In the genomic region with DNA sequence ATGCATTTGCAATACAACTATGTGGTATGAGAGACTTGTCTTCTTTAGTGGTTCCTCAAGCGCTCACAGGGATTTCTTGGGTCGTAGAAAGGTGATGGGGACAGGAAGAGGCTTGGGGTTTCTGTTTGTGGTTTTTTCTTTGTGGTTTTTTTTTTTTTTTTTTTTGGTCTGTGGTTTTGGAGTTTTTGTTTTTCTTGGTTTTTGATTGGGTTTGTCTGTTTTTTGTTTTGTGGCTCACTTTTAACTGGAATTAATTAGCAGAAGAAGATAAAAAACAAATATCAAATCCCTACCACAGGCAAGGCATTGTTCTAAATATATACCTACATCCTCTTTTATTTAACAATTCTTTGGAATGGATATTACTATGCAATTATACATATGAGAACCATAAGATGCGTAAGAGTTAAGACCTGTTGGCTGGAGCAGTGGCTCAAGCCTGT, we compare ENCODE assay signal across 1 cellular context.
A peak's percentile ranks its signal among the peaks of the same experiment; 100 is the strongest.
TF ChIP-seq lines count a peak whose summit lies in the region.

No MANE protein-coding gene starts in this region.

TF ChIP-seq in K562, 482 proteins besides CTCF, POLR2A, EP300 and RAD21 (continued from another document):
- TF ChIP-seq ZNF318 (IDR thresholded peaks at IDR 0.05; ENCODE audit: borderline replicate concordance in 1 of 2, low read depth in 1 of 2): peak in 1 of 2 experiments; percentile 48; a peak in 1 of 4 replicates
- peak in 1 of 2 experiments; percentile 33 for TF ChIP-seq AFF1 (IDR thresholded peaks at IDR 0.05; ENCODE audit: low read depth in 1 of 2, partially characterized antibody in 2 of 2)
- no peak for TF ChIP-seq ARID3A (IDR thresholded peaks at IDR 0.05; ENCODE audit: borderline replicate concordance, low read depth, low read length)
- TF ChIP-seq IFI16 (CRISPR knock-in tag; IDR thresholded peaks at IDR 0.05): no peak
- TF ChIP-seq, protein P1, sequence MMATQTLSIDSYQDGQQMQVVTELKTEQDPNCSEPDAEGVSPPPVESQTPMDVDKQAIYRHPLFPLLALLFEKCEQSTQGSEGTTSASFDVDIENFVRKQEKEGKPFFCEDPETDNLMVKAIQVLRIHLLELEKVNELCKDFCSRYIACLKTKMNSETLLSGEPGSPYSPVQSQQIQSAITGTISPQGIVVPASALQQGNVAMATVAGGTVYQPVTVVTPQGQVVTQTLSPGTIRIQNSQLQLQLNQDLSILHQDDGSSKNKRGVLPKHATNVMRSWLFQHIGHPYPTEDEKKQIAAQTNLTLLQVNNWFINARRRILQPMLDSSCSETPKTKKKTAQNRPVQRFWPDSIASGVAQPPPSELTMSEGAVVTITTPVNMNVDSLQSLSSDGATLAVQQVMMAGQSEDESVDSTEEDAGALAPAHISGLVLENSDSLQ (IDR thresholded peaks at IDR 0.05): 0 out of 2 replicates have a peak, but pooled peaks have one; percentile 17
- TF ChIP-seq ZNF274 (IDR thresholded peaks at IDR 0.05; ENCODE audit: borderline replicate concordance, low read depth, low read length): no peak
- TF ChIP-seq THRAP3 (IDR thresholded peaks at IDR 0.05; ENCODE audit: borderline replicate concordance): no peak
- TF ChIP-seq RBM25 (IDR thresholded peaks at IDR 0.05; ENCODE audit: low read depth, low read length, severe bottlenecking): no peak
- TF ChIP-seq CEBPB (tag; IDR thresholded peaks at IDR 0.05): no peak
- no peak; the same call in 1 of the 2 replicates for TF ChIP-seq CBFA2T3 (IDR thresholded peaks at IDR 0.05)
- TF ChIP-seq HMG20A (CRISPR knock-in tag; conservative IDR thresholded peaks at IDR 0.05): no peak
- no peak for TF ChIP-seq PHTF2 (CRISPR knock-in tag; IDR thresholded peaks at IDR 0.05)
- no peak for TF ChIP-seq CBX3 (IDR thresholded peaks at IDR 0.05; ENCODE audit: borderline replicate concordance in 1 of 2, low read length in 2 of 2)
- no peak for TF ChIP-seq NFYB (IDR thresholded peaks at IDR 0.05; ENCODE audit: extremely low read depth, insufficient read length)
- no peak for TF ChIP-seq ZNF445 (CRISPR knock-in tag; IDR thresholded peaks at IDR 0.05; ENCODE audit: low read depth)
- peak; percentile 97; the same call in 1 of the 2 replicates for TF ChIP-seq ESRRA (IDR thresholded peaks at IDR 0.05; ENCODE audit: borderline replicate concordance, low read depth)
- peak; percentile 55; the same call in 1 of the 2 replicates for TF ChIP-seq DPF2 (IDR thresholded peaks at IDR 0.05)
- TF ChIP-seq RBM17 (IDR thresholded peaks at IDR 0.05; ENCODE audit: borderline replicate concordance, low read depth, low read length): no peak
- no peak for TF ChIP-seq ERF (CRISPR knock-in tag; IDR thresholded peaks at IDR 0.05)
- TF ChIP-seq BRD9 (IDR thresholded peaks at IDR 0.05; ENCODE audit: low read depth, partially characterized antibody): no peak
- no peak for TF ChIP-seq SREBF2 (CRISPR knock-in tag; IDR thresholded peaks at IDR 0.05)
- TF ChIP-seq ZNF766 (CRISPR knock-in tag; conservative IDR thresholded peaks at IDR 0.05): peak; percentile 62; the same call in 1 of the 2 replicates
- no peak for TF ChIP-seq ATF7 (IDR thresholded peaks at IDR 0.05)
- TF ChIP-seq RBM34 (IDR thresholded peaks at IDR 0.05; ENCODE audit: borderline replicate concordance, insufficient read depth, low read length): no peak
- TF ChIP-seq ZNF184 (CRISPR knock-in tag; IDR thresholded peaks at IDR 0.05): no peak
- TF ChIP-seq TRIM24 (IDR thresholded peaks at IDR 0.05): peak in 1 of 2 experiments; percentile 38; a peak in 1 of 4 replicates
- no peak for TF ChIP-seq NFE2 (IDR thresholded peaks at IDR 0.05; ENCODE audit: low read depth)
- TF ChIP-seq BRCA1 (IDR thresholded peaks at IDR 0.05): no peak
- no peak for TF ChIP-seq BRCA1 (CRISPR knock-in tag; IDR thresholded peaks at IDR 0.05)
- TF ChIP-seq NCOA1 (IDR thresholded peaks at IDR 0.05; ENCODE audit: low read depth): peak; percentile 50; the same call in 1 of the 2 replicates
- no peak for TF ChIP-seq FOXJ2 (tag; IDR thresholded peaks at IDR 0.05)
TF ChIP-seq in K562: peak in this region for 23.
